ENCODE assay signal across 18 cellular contexts in genomic region chr2:95267458-95268207, GRCh38. TPM values are rescaled to one million over a fixed set of nuclear protein-coding genes. Genes with fewer than 3 reads are reported as not detected.
DNase-seq lines count a peak whose midpoint lies in the region; ATAC-seq and TF ChIP-seq lines count a peak whose summit lies in the region.
"Had no signal": no experiment of that assay in that cellular context is flagged by ENCODE, and none has a peak within 500 bp of the region (broad histone marks: within the 10 kb centered on the region; RNA-seq: fewer than 3 reads in every experiment).

No MANE protein-coding gene starts in this region.

- TF ChIP-seq EP300 in upper lobe of left lung (IDR thresholded peaks at IDR 0.05): no peak

- peak overlapping the region; percentile 90 for H3K4ac ChIP-seq in neuronal stem cell (ENCODE audit: low read length)

- POLR2A ChIA-PET in PC-9 (lab: Charles Lee; ENCODE audit: unreplicated experiment): interaction anchor here (0.6 kb wide), 1 partner anchor 22 kb away, joined by 8 read pairs; no protein-coding TSS in a partner anchor

- no TSS peak for BruUV-seq in PC-9 (replicated peaks; lab: Mats Ljungman, UMichigan)

- no peaks in the 10 kb centered on the region for H4K20me1 ChIP-seq in PC-9 (ENCODE audit: insufficient read depth)
- H4K20me1 ChIP-seq: BLaER1 had no signal

- H3K23ac ChIP-seq in neuronal stem cell (ENCODE audit: low read depth, low read length, poor library complexity): no peak overlapping the region

- TF ChIP-seq CTCF in PC-9 (conservative IDR thresholded peaks at IDR 0.05) (no peak), upper lobe of left lung (IDR thresholded peaks at IDR 0.05) (no peak)

- H3K9me3 ChIP-seq in PC-9 (ENCODE audit: insufficient read depth, low read depth) (no peaks in the 10 kb centered on the region), neuronal stem cell (replicated peaks in 1 of 2; ENCODE audit: control insufficient read depth in 2 of 2, insufficient read depth in 1 of 2, low read depth in 1 of 2, low read length in 2 of 2) (no peaks in the 10 kb centered on the region), upper lobe of left lung (no peaks in the 10 kb centered on the region)
- H3K9me3 ChIP-seq: BLaER1, psoas muscle had no signal

- no peaks in the 10 kb centered on the region for H3K79me1 ChIP-seq in neuronal stem cell (ENCODE audit: low read depth, low read length)

- peak overlapping the region; percentile 11 for H2BK120ac ChIP-seq in neuronal stem cell (ENCODE audit: low read depth, low read length)

- no peak overlapping the region for H2AFZ ChIP-seq in PC-9
- H2AFZ ChIP-seq in neuronal stem cell (ENCODE audit: low read length): no peak overlapping the region

- no peak overlapping the region for H3K9ac ChIP-seq in neuronal stem cell (ENCODE audit: low read depth, low read length, poor library complexity)
- H3K9ac ChIP-seq: BLaER1 had no signal

- no peaks in the 10 kb centered on the region for H3K79me2 ChIP-seq in PC-9 (ENCODE audit: low read depth)

- WGBS in neuronal stem cell (ENCODE audit: extremely low coverage in 2 of 2, insufficient read length in 2 of 2, insufficient replicate concordance in 1 of 2), 2 donors: no CpG with 5 or more reads among the region's 11 CpGs
- WGBS in upper lobe of left lung, 2 donors: 74 to 89% methylated on average over 7 to 11 of the region's 11 CpGs

- CTCF ChIA-PET in PC-9 (lab: Charles Lee): no interaction called here

- H2BK5ac ChIP-seq in neuronal stem cell (ENCODE audit: low read length): no peak overlapping the region

- no peak overlapping the region for H2BK12ac ChIP-seq in neuronal stem cell (ENCODE audit: low read length)

- H3K4me3 ChIP-seq in PC-9 (no peak overlapping the region), neuronal stem cell (ENCODE audit: low read length in 2 of 2) (no peak overlapping the region), upper lobe of left lung (no peak overlapping the region)
- H3K4me3 ChIP-seq: BLaER1, psoas muscle had no signal

- H3K4me2 ChIP-seq in PC-9 (no peak overlapping the region), neuronal stem cell (ENCODE audit: insufficient read depth, low read length, poor library complexity, severe bottlenecking) (no peak overlapping the region)

- H3K18ac ChIP-seq in neuronal stem cell (ENCODE audit: low read length): peak overlapping the region; percentile 61

- H3K27ac ChIP-seq in PC-9 (no peak overlapping the region), neuronal stem cell (replicated peaks; ENCODE audit: low read length) (no peak overlapping the region), upper lobe of left lung (no peak overlapping the region)
- H3K27ac ChIP-seq: BLaER1, psoas muscle had no signal

- H3K4me1 ChIP-seq in PC-9 (replicated peaks; ENCODE audit: insufficient read depth): no peaks in the 10 kb centered on the region
- H3K4me1 ChIP-seq in neuronal stem cell (ENCODE audit: control insufficient read depth in 2 of 2, insufficient read depth in 1 of 2, low read depth in 1 of 2, low read length in 2 of 2): peaks cover 11 to 12% of the 10 kb centered on the region in 2 donors
- H3K4me1 ChIP-seq in upper lobe of left lung: no peaks in the 10 kb centered on the region
- H3K4me1 ChIP-seq: psoas muscle had no signal

- intact Hi-C loops in PC-9 (cut with micrococcal nuclease; ENCODE audit: unreplicated experiment): no loop called here

- H3K9me2 ChIP-seq in PC-9 (ENCODE audit: insufficient read depth): no peaks in the 10 kb centered on the region

- no peak overlapping the region for H4K91ac ChIP-seq in neuronal stem cell (ENCODE audit: low read depth, low read length, poor library complexity)

- H3K14ac ChIP-seq in neuronal stem cell (ENCODE audit: low read length): no peak overlapping the region

- H4K8ac ChIP-seq in neuronal stem cell (ENCODE audit: low read depth, low read length): no peak overlapping the region

- H3F3A ChIP-seq in PC-9 (ENCODE audit: insufficient read depth, low read depth): no peaks in the 10 kb centered on the region

- H2AK5ac ChIP-seq in neuronal stem cell (ENCODE audit: low read depth, low read length): no peak overlapping the region

- DNase-seq in ELR (ENCODE audit: low read depth) (peak; percentile 52), PC-9 (peak; percentile 53 to 56), fibroblast of peridontal ligament (ENCODE audit: extremely low read depth) (peak; percentile 12), neuronal stem cell (ENCODE audit: low spot score) (peak; percentile 12), GM19240 (ENCODE audit: insufficient read length, low spot score) (no peak), upper lobe of left lung (no peak), NCI-H187 treated with DMSO at 0.1 percent for 48 hours (lab: John Stamatoyannopoulos, UW) (no peak), UCSD-AML1 (lab: John Stamatoyannopoulos, UW; ENCODE audit: unreplicated experiment) (no peak)
- DNase-seq: activated T-cell treated with anti-CD3 and anti-CD28 coated beads, Interleukin-2, amount 50 U/mL, for 4 hours; amygdala; DMS53; NCI-H1048; NCI-H226; stimulated activated CD4-positive, alpha-beta T cell treated with anti-CD3 and anti-CD28 coated beads, Interleukin-4, amount 100 ng/mL, for 1 hour had no signal

- TF ChIP-seq POLR2A in upper lobe of left lung (IDR thresholded peaks at IDR 0.05): no peak

- ATAC-seq in upper lobe of left lung (ENCODE audit: low FRiP score in 2 of 2): no peak
- ATAC-seq: activated T-cell treated with anti-CD3 and anti-CD28 coated beads, Interleukin-2, amount 50 U/mL, for 4 hours; psoas muscle had no signal

- H2BK15ac ChIP-seq in neuronal stem cell (ENCODE audit: low read length): no peak overlapping the region

- no peaks in the 10 kb centered on the region for H3K36me3 ChIP-seq in PC-9 (ENCODE audit: low read depth)
- peaks cover 0 to 2% of the 10 kb centered on the region in 2 donors for H3K36me3 ChIP-seq in neuronal stem cell (replicated peaks in 1 of 2; ENCODE audit: control insufficient read depth in 2 of 2, insufficient read depth in 2 of 2, low read length in 2 of 2)
- H3K36me3 ChIP-seq in upper lobe of left lung: no peaks in the 10 kb centered on the region
- H3K36me3 ChIP-seq: BLaER1 had no signal

- H3K27me3 ChIP-seq in PC-9 (ENCODE audit: insufficient read depth, low read depth) (no peaks in the 10 kb centered on the region), neuronal stem cell (ENCODE audit: control insufficient read depth in 3 of 3, insufficient read depth in 3 of 3, low read depth in 1 of 3, low read length in 3 of 3) (peaks cover 0 to 9% (median 0%) of the 10 kb centered on the region in 3 experiments), upper lobe of left lung (no peaks in the 10 kb centered on the region)
- H3K27me3 ChIP-seq: BLaER1 had no signal

RNA-seq across cellular contexts. Expression of gene PROM2, which starts 6.6 kb away (rescaled TPM):
- total RNA-seq in PC-9 (2021) (129 and 147 TPM in 2 replicates), upper lobe of left lung (10 to 100 TPM in 2 of 6 donors, 1 to 10 TPM in 4; 3.3 to 26.2 (median 5.0) TPM)
- polyA plus RNA-seq in neuronal stem cell (2013, experiment 1 of 2): 1.5 TPM
- 0.83 TPM for polyA plus RNA-seq in neuronal stem cell (2013, experiment 2 of 2)
- total RNA-seq: HT1080 had no signal

RNA-seq across cellular contexts. Expression of gene KCNIP3, which starts 29.5 kb away (rescaled TPM):
- total RNA-seq in PC-9 (2021) (3.5 and 4.5 TPM in 2 replicates), upper lobe of left lung (1 to 10 TPM; 1.0 to 5.9 (median 2.5) TPM)
- 2.7 TPM for polyA plus RNA-seq in neuronal stem cell (2013, experiment 1 of 2)
- 2.7 TPM for polyA plus RNA-seq in neuronal stem cell (2013, experiment 2 of 2)
- total RNA-seq: activated T-cell treated with anti-CD3 and anti-CD28 coated beads, Interleukin-2, amount 50 U/mL, for 4 hours; mononuclear cell had no signal

Comparison
In these comparisons a context has a peak if more than half of its experiments do, and no peak if none do; other contexts are left out.
1. DNase-seq: peak in ELR (single experiment), PC-9 (2 of 2), fibroblast of peridontal ligament (single experiment) and neuronal stem cell (single experiment); none in GM19240 (single experiment), upper lobe of left lung (0 of 2), NCI-H187 treated with DMSO at 0.1 percent for 48 hours (single experiment) and UCSD-AML1 (single experiment).